Comparison of ENCODE assay signal across 1 cellular context in genomic region chr16:57607676-57608461, GRCh38.
TF ChIP-seq lines count a peak whose summit lies in the region.

No MANE protein-coding gene starts in this region.

TF ChIP-seq in HepG2, 621 proteins besides CTCF, POLR2A, EP300 and RAD21 (continues in another document):
- TF ChIP-seq, protein P1, sequence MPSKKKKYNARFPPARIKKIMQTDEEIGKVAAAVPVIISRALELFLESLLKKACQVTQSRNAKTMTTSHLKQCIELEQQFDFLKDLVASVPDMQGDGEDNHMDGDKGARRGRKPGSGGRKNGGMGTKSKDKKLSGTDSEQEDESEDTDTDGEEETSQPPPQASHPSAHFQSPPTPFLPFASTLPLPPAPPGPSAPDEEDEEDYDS (CRISPR knock-in tag; IDR thresholded peaks at IDR 0.05) = no peak
- TF ChIP-seq MXD1 (CRISPR knock-in tag; IDR thresholded peaks at IDR 0.05) = no peak
- TF ChIP-seq ZNF407 (CRISPR knock-in tag; IDR thresholded peaks at IDR 0.05; ENCODE audit: not compliant biosample characterization) = no peak
- TF ChIP-seq ZNF569 (CRISPR knock-in tag; IDR thresholded peaks at IDR 0.05; ENCODE audit: borderline replicate concordance) = no peak
- TF ChIP-seq ZSCAN12 (CRISPR knock-in tag; IDR thresholded peaks at IDR 0.05) = no peak
- TF ChIP-seq GMEB2 (CRISPR knock-in tag; IDR thresholded peaks at IDR 0.05; ENCODE audit: low read depth) = no peak
- no peak for TF ChIP-seq PRMT3 (CRISPR knock-in tag; IDR thresholded peaks at IDR 0.05; ENCODE audit: borderline replicate concordance, low read depth)
- no peak for TF ChIP-seq THAP11 (CRISPR knock-in tag; IDR thresholded peaks at IDR 0.05)
- TF ChIP-seq, protein P2, sequence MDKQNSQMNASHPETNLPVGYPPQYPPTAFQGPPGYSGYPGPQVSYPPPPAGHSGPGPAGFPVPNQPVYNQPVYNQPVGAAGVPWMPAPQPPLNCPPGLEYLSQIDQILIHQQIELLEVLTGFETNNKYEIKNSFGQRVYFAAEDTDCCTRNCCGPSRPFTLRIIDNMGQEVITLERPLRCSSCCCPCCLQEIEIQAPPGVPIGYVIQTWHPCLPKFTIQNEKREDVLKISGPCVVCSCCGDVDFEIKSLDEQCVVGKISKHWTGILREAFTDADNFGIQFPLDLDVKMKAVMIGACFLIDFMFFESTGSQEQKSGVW (CRISPR knock-in tag; IDR thresholded peaks at IDR 0.05; ENCODE audit: borderline replicate concordance) = no peak
- TF ChIP-seq ELF1 (CRISPR knock-in tag; IDR thresholded peaks at IDR 0.05) = no peak
- TF ChIP-seq MTA1 (CRISPR knock-in tag; IDR thresholded peaks at IDR 0.05; ENCODE audit: borderline replicate concordance) = no peak
- no peak for TF ChIP-seq ZNF790 (CRISPR knock-in tag; IDR thresholded peaks at IDR 0.05; ENCODE audit: borderline replicate concordance)
- TF ChIP-seq TBL1XR1 (IDR thresholded peaks at IDR 0.05; ENCODE audit: borderline replicate concordance, low read length, partially characterized antibody) = no peak
- TF ChIP-seq BCLAF1 (IDR thresholded peaks at IDR 0.05) = no peak
- no peak for TF ChIP-seq HNRNPLL (IDR thresholded peaks at IDR 0.05; ENCODE audit: low read depth, low read length, poor library complexity, severe bottlenecking)
- no peak for TF ChIP-seq SOX13 (IDR thresholded peaks at IDR 0.05)
- TF ChIP-seq SOX13 (CRISPR knock-in tag; conservative IDR thresholded peaks at IDR 0.05 in 1 of 2, IDR thresholded peaks at IDR 0.05 in 1 of 2) = peak in 1 of 2 experiments; percentile 63; a peak in 1 of 4 replicates
- TF ChIP-seq TARDBP (CRISPR knock-in tag; IDR thresholded peaks at IDR 0.05) = no peak
- TF ChIP-seq, protein P3, sequence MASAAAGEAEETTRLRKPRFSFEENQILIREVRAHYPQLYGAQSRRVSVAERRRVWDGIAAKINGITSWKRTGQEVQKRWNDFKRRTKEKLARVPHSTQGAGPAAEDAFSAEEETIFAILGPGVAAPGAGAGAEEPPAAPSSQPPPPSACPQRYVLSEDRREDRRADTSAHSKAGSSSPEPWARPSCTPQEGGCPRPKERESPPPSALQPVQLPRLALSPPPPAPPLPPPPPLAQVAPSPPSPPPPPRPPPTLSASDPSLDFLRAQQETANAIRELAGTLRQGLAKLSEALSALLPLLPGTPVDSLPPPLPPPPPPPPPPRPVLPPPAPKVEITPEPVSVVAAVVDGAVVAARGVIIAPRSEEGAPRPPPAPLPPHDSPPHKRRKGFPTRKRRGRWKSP (CRISPR knock-in tag; IDR thresholded peaks at IDR 0.05) = no peak
- no peak for TF ChIP-seq ZNF10 (CRISPR knock-in tag; IDR thresholded peaks at IDR 0.05; ENCODE audit: borderline replicate concordance, low read depth)
- TF ChIP-seq KDM1A (CRISPR knock-in tag; IDR thresholded peaks at IDR 0.05) = no peak
- TF ChIP-seq ZNF883 (CRISPR knock-in tag; IDR thresholded peaks at IDR 0.05; ENCODE audit: not compliant biosample characterization) = no peak
- TF ChIP-seq NFKB2 (CRISPR knock-in tag; IDR thresholded peaks at IDR 0.05; ENCODE audit: borderline replicate concordance) = no peak
- no peak for TF ChIP-seq HOXA3 (CRISPR knock-in tag; IDR thresholded peaks at IDR 0.05)
- TF ChIP-seq ZNF772 (CRISPR knock-in tag; IDR thresholded peaks at IDR 0.05) = no peak
- TF ChIP-seq SMYD3 (CRISPR knock-in tag; IDR thresholded peaks at IDR 0.05) = no peak
- TF ChIP-seq MAFK (conservative IDR thresholded peaks at IDR 0.05 in 1 of 2, IDR thresholded peaks at IDR 0.05 in 1 of 2; ENCODE audit: low read length in 2 of 2) = peak; percentile 70 to 71
- no peak for TF ChIP-seq ONECUT2 (CRISPR knock-in tag; IDR thresholded peaks at IDR 0.05)
- TF ChIP-seq, protein P4, sequence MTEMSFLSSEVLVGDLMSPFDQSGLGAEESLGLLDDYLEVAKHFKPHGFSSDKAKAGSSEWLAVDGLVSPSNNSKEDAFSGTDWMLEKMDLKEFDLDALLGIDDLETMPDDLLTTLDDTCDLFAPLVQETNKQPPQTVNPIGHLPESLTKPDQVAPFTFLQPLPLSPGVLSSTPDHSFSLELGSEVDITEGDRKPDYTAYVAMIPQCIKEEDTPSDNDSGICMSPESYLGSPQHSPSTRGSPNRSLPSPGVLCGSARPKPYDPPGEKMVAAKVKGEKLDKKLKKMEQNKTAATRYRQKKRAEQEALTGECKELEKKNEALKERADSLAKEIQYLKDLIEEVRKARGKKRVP (CRISPR knock-in tag; IDR thresholded peaks at IDR 0.05) = peak in 1 of 2 experiments; percentile 86; a peak in 2 of 4 replicates
- TF ChIP-seq, protein P5, sequence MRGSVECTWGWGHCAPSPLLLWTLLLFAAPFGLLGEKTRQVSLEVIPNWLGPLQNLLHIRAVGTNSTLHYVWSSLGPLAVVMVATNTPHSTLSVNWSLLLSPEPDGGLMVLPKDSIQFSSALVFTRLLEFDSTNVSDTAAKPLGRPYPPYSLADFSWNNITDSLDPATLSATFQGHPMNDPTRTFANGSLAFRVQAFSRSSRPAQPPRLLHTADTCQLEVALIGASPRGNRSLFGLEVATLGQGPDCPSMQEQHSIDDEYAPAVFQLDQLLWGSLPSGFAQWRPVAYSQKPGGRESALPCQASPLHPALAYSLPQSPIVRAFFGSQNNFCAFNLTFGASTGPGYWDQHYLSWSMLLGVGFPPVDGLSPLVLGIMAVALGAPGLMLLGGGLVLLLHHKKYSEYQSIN (CRISPR knock-in tag; IDR thresholded peaks at IDR 0.05; ENCODE audit: borderline replicate concordance) = no peak
- TF ChIP-seq MTF1 (CRISPR knock-in tag; IDR thresholded peaks at IDR 0.05) = no peak
- no peak for TF ChIP-seq NFATC3 (CRISPR knock-in tag; IDR thresholded peaks at IDR 0.05)
- no peak for TF ChIP-seq MLLT10 (CRISPR knock-in tag; IDR thresholded peaks at IDR 0.05)
- peak; percentile 47; the same call in 1 of the 2 replicates for TF ChIP-seq CEBPG (CRISPR knock-in tag; IDR thresholded peaks at IDR 0.05)
- TF ChIP-seq ATF7 (IDR thresholded peaks at IDR 0.05) = no peak
- no peak for TF ChIP-seq ATF7 (CRISPR knock-in tag; IDR thresholded peaks at IDR 0.05)
- TF ChIP-seq SOX6 (IDR thresholded peaks at IDR 0.05) = no peak
- peak; percentile 69; the same call in 1 of the 2 replicates for TF ChIP-seq SOX6 (CRISPR knock-in tag; IDR thresholded peaks at IDR 0.05)
- no peak for TF ChIP-seq IKZF1 (IDR thresholded peaks at IDR 0.05)
- no peak for TF ChIP-seq ZXDC (CRISPR knock-in tag; IDR thresholded peaks at IDR 0.05)
